ENCODE assay signal across 21 cellular contexts in the genomic region with DNA sequence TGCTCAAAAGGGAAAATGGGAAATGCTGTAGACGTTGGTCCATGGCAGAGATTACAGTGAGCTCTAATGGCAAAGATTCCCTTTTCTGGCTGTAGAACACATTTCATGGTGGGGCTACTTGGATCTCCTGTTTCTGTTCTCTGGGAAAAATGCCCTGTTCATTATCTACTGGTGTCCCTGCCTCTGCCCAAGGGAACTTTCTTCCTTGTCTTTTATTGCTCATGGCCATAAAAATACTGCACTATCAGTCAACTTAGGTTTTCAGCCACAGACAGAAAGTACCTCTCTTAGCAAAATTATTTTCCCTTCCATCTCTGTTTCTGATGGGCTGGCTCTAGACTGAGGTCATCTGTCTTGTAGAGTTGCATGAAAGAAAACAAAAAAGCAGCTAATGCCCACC.
"Had no signal": no experiment of that assay in that cellular context is flagged by ENCODE, and none has a peak within 500 bp of the region (broad histone marks: within the 10 kb centered on the region; RNA-seq: fewer than 3 reads in every experiment).

No MANE protein-coding gene starts in this region.

- DNase-seq: dermis blood vessel endothelial cell; dorsolateral prefrontal cortex; effector CD4-positive, alpha-beta T cell; effector memory CD4-positive, alpha-beta T cell; esophagus squamous epithelium; foreskin keratinocyte; heart left ventricle; hypothalamus; immature natural killer cell; islet precursor cell; kidney; kidney glomerular epithelial cell; left lung; left ventricle myocardium superior; lower lobe of right lung; mesenchymal stem cell; naive thymus-derived CD4-positive, alpha-beta T cell had no signal

- H3K36me3 ChIP-seq: esophagus squamous epithelium, gastroesophageal sphincter, heart left ventricle, left lung, lower lobe of right lung had no signal

- H3K9me3 ChIP-seq: esophagus squamous epithelium, gastroesophageal sphincter, heart left ventricle, left lung, lower lobe of right lung had no signal

- H3K9me3 Mint-ChIP-seq: immature natural killer cell had no signal

- H3K36me3 Mint-ChIP-seq: immature natural killer cell; naive thymus-derived CD4-positive, alpha-beta T cell had no signal

- H3K4me3 Mint-ChIP-seq: immature natural killer cell; mesothelial cell of epicardium; naive thymus-derived CD4-positive, alpha-beta T cell had no signal

- H3K27ac Mint-ChIP-seq: immature natural killer cell; mesothelial cell of epicardium; naive thymus-derived CD4-positive, alpha-beta T cell had no signal

- H3K27ac ChIP-seq: coronary artery, dorsolateral prefrontal cortex, esophagus squamous epithelium, foreskin keratinocyte, gastroesophageal sphincter, heart left ventricle, hepatocyte, left lung, lower lobe of right lung had no signal

- H3K4me1 ChIP-seq: gastroesophageal sphincter, heart left ventricle, left lung, lower lobe of right lung had no signal

- H3K4me3 ChIP-seq: coronary artery, dorsolateral prefrontal cortex, esophagus squamous epithelium, gastroesophageal sphincter, heart left ventricle, hepatocyte, left lung, lower lobe of right lung had no signal

- ATAC-seq: foreskin keratinocyte; gastroesophageal sphincter; heart left ventricle; left lung; left ventricle myocardium superior; lower lobe of right lung; naive thymus-derived CD4-positive, alpha-beta T cell had no signal

- H3K4me1 Mint-ChIP-seq: immature natural killer cell; naive thymus-derived CD4-positive, alpha-beta T cell had no signal

- H3K27me3 ChIP-seq: dorsolateral prefrontal cortex, esophagus squamous epithelium, foreskin keratinocyte, gastroesophageal sphincter, heart left ventricle, hepatocyte, left lung had no signal

- H3K27me3 Mint-ChIP-seq: naive thymus-derived CD4-positive, alpha-beta T cell had no signal
